ENCODE assay signal across 28 cellular contexts in genomic region chr1:237565236-237565635, GRCh38.
"Had no signal": no experiment of that assay in that cellular context is flagged by ENCODE, and none has a peak within 500 bp of the region (broad histone marks: within the 10 kb centered on the region; RNA-seq: fewer than 3 reads in every experiment).

No MANE protein-coding gene starts in this region.

- H3K27ac Mint-ChIP-seq: dendritic cell treated with granulocyte-macrophage colony-stimulating factor and Interleukin-4, amounts not matched to agents 40 ng/mL and 50 ng/mL, for 4 days; endodermal cell; mesothelial cell of epicardium; natural killer cell treated with Interleukin-12 subunit alpha and Interleukin-12 subunit beta and Interleukin-15 and Interleukin-18, amount 100 ng/mL, for 72 hours; stimulated activated effector memory CD8-positive, alpha-beta T cell treated with anti-CD3 and anti-CD28 coated beads, Interleukin-12 subunit alpha, Interleukin-12 subunit beta, amount 100 ng/mL, for 72 hours; type B pancreatic cell had no signal

- H3K27ac ChIP-seq: colonic mucosa, epithelial cell of prostate, gastroesophageal sphincter, heart right ventricle, neutrophil, pancreas, sigmoid colon, stomach, thyroid gland had no signal

- H3K9me3 ChIP-seq: colonic mucosa, gastroesophageal sphincter, heart right ventricle, mucosa of descending colon, neutrophil, pancreas, sigmoid colon, stomach, thyroid gland had no signal

- H3K4me3 Mint-ChIP-seq: dendritic cell treated with granulocyte-macrophage colony-stimulating factor and Interleukin-4, amounts not matched to agents 40 ng/mL and 50 ng/mL, for 4 days; endodermal cell; mesothelial cell of epicardium; naive B cell; natural killer cell treated with Interleukin-12 subunit alpha and Interleukin-12 subunit beta and Interleukin-15 and Interleukin-18, amount 100 ng/mL, for 72 hours; neural crest cell; stimulated activated effector memory CD8-positive, alpha-beta T cell treated with anti-CD3 and anti-CD28 coated beads, Interleukin-12 subunit alpha, Interleukin-12 subunit beta, amount 100 ng/mL, for 72 hours; type B pancreatic cell had no signal

- H3K36me3 Mint-ChIP-seq: mesothelial cell of epicardium; naive B cell; natural killer cell treated with Interleukin-12 subunit alpha and Interleukin-12 subunit beta and Interleukin-15 and Interleukin-18, amount 100 ng/mL, for 72 hours; stimulated activated effector memory CD8-positive, alpha-beta T cell treated with anti-CD3 and anti-CD28 coated beads, Interleukin-12 subunit alpha, Interleukin-12 subunit beta, amount 100 ng/mL, for 72 hours; type B pancreatic cell had no signal

- H3K4me1 Mint-ChIP-seq: endodermal cell; mesothelial cell of epicardium; naive B cell; neural crest cell; stimulated activated effector memory CD8-positive, alpha-beta T cell treated with anti-CD3 and anti-CD28 coated beads, Interleukin-12 subunit alpha, Interleukin-12 subunit beta, amount 100 ng/mL, for 72 hours had no signal

- H3K27me3 Mint-ChIP-seq: dendritic cell treated with granulocyte-macrophage colony-stimulating factor and Interleukin-4, amounts not matched to agents 40 ng/mL and 50 ng/mL, for 4 days had no signal

- ATAC-seq: esophagus mucosa; gastroesophageal sphincter; left colon; mucosa of descending colon; natural killer cell treated with Interleukin-12 subunit alpha and Interleukin-12 subunit beta and Interleukin-15 and Interleukin-18, amount 100 ng/mL, for 72 hours; pancreas; stimulated activated effector memory CD8-positive, alpha-beta T cell treated with anti-CD3 and anti-CD28 coated beads, Interleukin-12 subunit alpha, Interleukin-12 subunit beta, amount 100 ng/mL, for 72 hours had no signal

- H3K4me1 ChIP-seq: colonic mucosa, gastroesophageal sphincter, pancreas, sigmoid colon, stomach had no signal

- H3K36me3 ChIP-seq: colonic mucosa, neutrophil, pancreas, thyroid gland had no signal

- DNase-seq: colonic mucosa; effector CD8-positive, alpha-beta T cell; endodermal cell; foreskin fibroblast; heart right ventricle; hippocampal formation; left colon; mesenchymal stem cell; mucosa of descending colon; naive B cell; pancreas; retina; sigmoid colon; stimulated activated CD4-positive, alpha-beta T cell treated with anti-CD3 and anti-CD28 coated beads, Interleukin-2, amount 100 ng/mL, for 24 hours; stimulated activated CD4-positive, alpha-beta T cell treated with anti-CD3 and anti-CD28 coated beads, Interleukin-4, amount 100 ng/mL, for 24 hours; stimulated activated naive CD4-positive, alpha-beta T cell treated with Interleukin-2 at 50 U/mL for 16 hours; stomach; thyroid gland had no signal

- H3K9me3 Mint-ChIP-seq: dendritic cell treated with granulocyte-macrophage colony-stimulating factor and Interleukin-4, amounts not matched to agents 40 ng/mL and 50 ng/mL, for 4 days; endodermal cell; mesothelial cell of epicardium; natural killer cell treated with Interleukin-12 subunit alpha and Interleukin-12 subunit beta and Interleukin-15 and Interleukin-18, amount 100 ng/mL, for 72 hours; neural crest cell; stimulated activated effector memory CD8-positive, alpha-beta T cell treated with anti-CD3 and anti-CD28 coated beads, Interleukin-12 subunit alpha, Interleukin-12 subunit beta, amount 100 ng/mL, for 72 hours; type B pancreatic cell had no signal

- H3K4me3 ChIP-seq: colonic mucosa, gastroesophageal sphincter, heart right ventricle, mucosa of descending colon, pancreas, sigmoid colon, stomach, thyroid gland had no signal

- H3K27me3 ChIP-seq: colonic mucosa, gastroesophageal sphincter, heart right ventricle, neutrophil, pancreas, sigmoid colon, stomach, thyroid gland had no signal
